2 cellular contexts compared by ENCODE assay signal in the genomic region with DNA sequence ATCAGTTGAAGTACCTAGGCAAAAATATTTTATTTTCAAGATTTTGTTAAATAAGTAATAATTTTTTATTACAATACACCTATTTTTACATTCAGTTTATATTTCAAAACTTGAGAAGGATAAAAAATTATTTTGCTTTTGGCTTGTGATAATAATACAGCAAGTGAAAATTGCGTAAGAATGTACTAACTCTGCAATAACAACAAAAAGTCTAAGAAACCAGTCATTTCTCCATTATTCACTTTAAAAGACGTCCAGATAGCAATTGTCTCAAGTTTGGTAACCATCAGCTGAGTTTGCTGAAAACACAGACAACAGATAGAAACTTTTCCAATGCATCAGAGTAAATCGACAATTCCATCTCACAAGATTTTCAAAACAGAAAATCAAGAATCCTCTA.
A peak's percentile ranks its signal among the peaks of the same experiment; 100 is the strongest.
TF ChIP-seq lines count a peak whose summit lies in the region.

No MANE protein-coding gene starts in this region.

TF ChIP-seq in IMR-90, 13 proteins besides CTCF, POLR2A, EP300 and RAD21:
- peak; percentile 80 for TF ChIP-seq CEBPB (IDR thresholded peaks at IDR 0.05; ENCODE audit: low read depth, low read length)
- no peak for TF ChIP-seq FOS (IDR thresholded peaks at IDR 0.05; ENCODE audit: low read depth, low read length)
- no peak for TF ChIP-seq MAFK (IDR thresholded peaks at IDR 0.05; ENCODE audit: low read depth, low read length)
TF ChIP-seq in IMR-90: peak in this region for 1.

TF ChIP-seq in K562, 482 proteins besides CTCF, POLR2A, EP300 and RAD21:
- TF ChIP-seq CEBPG (CRISPR knock-in tag; IDR thresholded peaks at IDR 0.05) (no peak), CEBPG (tag; conservative IDR thresholded peaks at IDR 0.05 in 1 of 2, IDR thresholded peaks at IDR 0.05 in 1 of 2) (peak; percentile 50 to 79), PML (IDR thresholded peaks at IDR 0.05; ENCODE audit: low read length) (no peak), TAF1 (IDR thresholded peaks at IDR 0.05; ENCODE audit: control insufficient read depth, extremely low read depth, insufficient read depth, low read length, severe bottlenecking) (no peak), MBD2 (IDR thresholded peaks at IDR 0.05; ENCODE audit: borderline replicate concordance, low read depth) (no peak), CEBPB (tag; IDR thresholded peaks at IDR 0.05) (peak; percentile 86), TAF9B (IDR thresholded peaks at IDR 0.05; ENCODE audit: partially characterized antibody) (no peak)
